ENCODE assay signal across 11 cellular contexts in genomic region chr10:101238732-101239105, GRCh38. TPM values are rescaled to one million over a fixed set of nuclear protein-coding genes. Genes with fewer than 3 reads are reported as not detected.
DNase-seq lines count a peak whose midpoint lies in the region; ATAC-seq, FAIRE-seq and TF ChIP-seq lines count a peak whose summit lies in the region.
"Had no signal": no experiment of that assay in that cellular context is flagged by ENCODE, and none has a peak within 500 bp of the region (broad histone marks: within the 10 kb centered on the region; RNA-seq: fewer than 3 reads in every experiment).

No MANE protein-coding gene starts in this region.

- no peak overlapping the region for H2AFZ ChIP-seq in H1 (ENCODE audit: low read length)

- peaks cover 12% of the 10 kb centered on the region; the same call in 1 of the 2 replicates for H3K23me2 ChIP-seq in H1 (ENCODE audit: low read depth, low read length)

- no peak overlapping the region for H3K14ac ChIP-seq in H1 (ENCODE audit: insufficient read length)

- 4% methylated on average over 24 of the region's 24 CpGs; no CpG with 5 or more reads in 1 of the 2 experiments for WGBS in H1 (ENCODE audit: extremely low coverage in 1 of 2, insufficient coverage in 1 of 2, insufficient read length in 1 of 2, insufficient replicate concordance in 2 of 2, low coverage in 1 of 2, low lambda C conversion rate in 2 of 2, missing lambda C conversion rate in 1 of 2), 2 experiments
- WGBS in adrenal gland, 4 donors, result 18 to 25% (median 22%) methylated on average over 24 of the region's 24 CpGs

- H3K23ac ChIP-seq in H1 (ENCODE audit: insufficient read length), result no peak overlapping the region

- intact Hi-C loops in mucosa of descending colon (cut with DNase I, micrococcal nuclease) (no loop called here), adrenal gland (cut with DNase I) (no loop called here)

- no peaks in the 10 kb centered on the region for H3K36me3 ChIP-seq in H1 (ENCODE audit: control insufficient read depth in 2 of 4, insufficient read depth in 4 of 4, low read length in 3 of 4)
- H3K36me3 ChIP-seq in mucosa of descending colon (ENCODE audit: low read depth), result no peaks in the 10 kb centered on the region
- no peaks in the 10 kb centered on the region for H3K36me3 ChIP-seq in adrenal gland (replicated peaks in 1 of 2)
- H3K36me3 ChIP-seq: HAP-1 had no signal

- peak; percentile 33 for TF ChIP-seq CTCF in D721Med (IDR thresholded peaks at IDR 0.05; ENCODE audit: insufficient read depth, missing control alignments)
- TF ChIP-seq CTCF in NB4 (IDR thresholded peaks at IDR 0.05; ENCODE audit: low read depth, low read length), result peak; percentile 88
- peak; percentile 80 to 94 (median 88) for TF ChIP-seq CTCF in H1 (IDR thresholded peaks at IDR 0.05; ENCODE audit: control extremely low read depth in 1 of 3, insufficient read depth in 1 of 3, low read depth in 1 of 3, low read length in 3 of 3)
- TF ChIP-seq CTCF in mucosa of descending colon (IDR thresholded peaks at IDR 0.05), result peak; percentile 64
- peak in 3 of 6 experiments; percentile 12 to 41 (median 27) for TF ChIP-seq CTCF in adrenal gland (IDR thresholded peaks at IDR 0.05)

- H4K5ac ChIP-seq in H1 (ENCODE audit: insufficient read length, low read depth, low read length), result no peak overlapping the region

- peak; percentile 25 to 57; a peak in 3 of 4 replicates for TF ChIP-seq RAD21 in H1 (IDR thresholded peaks at IDR 0.05 in 1 of 2, conservative IDR thresholded peaks at IDR 0.05 in 1 of 2; ENCODE audit: low read depth in 2 of 2, low read length in 2 of 2)

- H4K91ac ChIP-seq in H1 (replicated peaks; ENCODE audit: insufficient read length, low read length), result no peak overlapping the region

- no peak overlapping the region for H3K56ac ChIP-seq in H1 (replicated peaks; ENCODE audit: insufficient read length, low read depth, low read length)

- ATAC-seq in mucosa of descending colon (peak; percentile 73), HG03469 (IDR thresholded peaks at IDR 0.05; ENCODE audit: unreplicated experiment) (no peak), HG02870 (IDR thresholded peaks at IDR 0.05; ENCODE audit: unreplicated experiment) (no peak), HG03457 (IDR thresholded peaks at IDR 0.05; ENCODE audit: unreplicated experiment) (no peak)

- no peak overlapping the region for H3K4ac ChIP-seq in H1 (replicated peaks; ENCODE audit: insufficient read length, low read depth, low read length)

- no peak overlapping the region for H3K27ac ChIP-seq in H1 (ENCODE audit: low read depth, low read length)
- H3K27ac ChIP-seq in adrenal gland, result no peak overlapping the region

- H3K4me1 ChIP-seq in H1 (replicated peaks in 1 of 4; ENCODE audit: control insufficient read depth in 3 of 4, insufficient read depth in 4 of 4, low read length in 3 of 4) (peaks cover 0 to 14% (median 6%) of the 10 kb centered on the region in 4 experiments; a peak in 6 of 7 replicates), mucosa of descending colon (ENCODE audit: low read depth) (peaks cover 2% of the 10 kb centered on the region), adrenal gland (replicated peaks in 1 of 2) (no peaks in the 10 kb centered on the region)
- H3K4me1 ChIP-seq: HAP-1 had no signal

- no peak for FAIRE-seq in D721Med (lab: Jason Lieb, UNC)
- FAIRE-seq in H1 (lab: Jason Lieb, UNC), result no peak

- H2BK15ac ChIP-seq in H1 (ENCODE audit: low read length), result no peak overlapping the region

- H3K4me3 ChIP-seq in NB4 (ENCODE audit: low read depth, low read length) (no peak overlapping the region), H1 (ENCODE audit: extremely low read depth in 1 of 4, insufficient read depth in 2 of 4, low read depth in 3 of 4, low read length in 4 of 4) (no peak overlapping the region), mucosa of descending colon (no peak overlapping the region), adrenal gland (no peak overlapping the region)
- H3K4me3 ChIP-seq: HAP-1 had no signal

- TF ChIP-seq POLR2A in NB4 (IDR thresholded peaks at IDR 0.05; ENCODE audit: extremely low read depth, insufficient read length), result no peak
- no peak for TF ChIP-seq POLR2A in H1 (IDR thresholded peaks at IDR 0.05; ENCODE audit: control extremely low read depth in 1 of 2, low read depth in 2 of 2, low read length in 2 of 2)
- TF ChIP-seq POLR2A in adrenal gland (IDR thresholded peaks at IDR 0.05), result no peak

- DNase-seq in D721Med (ENCODE audit: insufficient read length, low spot score) (no peak), NB4 (ENCODE audit: low read depth) (peak; percentile 44), H1 (ENCODE audit: low read depth in 1 of 2, low spot score in 2 of 2) (no peak), mucosa of descending colon (no peak), adrenal gland (no peak)
- DNase-seq: stimulated activated CD4-positive, alpha-beta T cell treated with anti-CD3 and anti-CD28 coated beads, Interleukin-12 subunit alpha, Interleukin-12 subunit beta, amount 100 ng/mL, for 4 hours had no signal

- peaks cover 10 to 18% of the 10 kb centered on the region in 2 experiments for H4K20me1 ChIP-seq in H1 (replicated peaks in 1 of 2; ENCODE audit: control insufficient read depth in 1 of 2, insufficient read depth in 2 of 2, low read length in 2 of 2)

- H2AK5ac ChIP-seq in H1 (ENCODE audit: low read depth, low read length), result no peak overlapping the region

- POLR2A ChIA-PET in H1 (lab: Charles Lee; ENCODE audit: partially characterized antibody), result no interaction called here

- no peaks in the 10 kb centered on the region for H3K79me1 ChIP-seq in H1 (ENCODE audit: low read depth, low read length)

- TF ChIP-seq EP300 in H1 (IDR thresholded peaks at IDR 0.05; ENCODE audit: borderline replicate concordance in 1 of 2, low read depth in 2 of 2, low read length in 2 of 2), result no peak

- no peak overlapping the region for H2BK5ac ChIP-seq in H1 (ENCODE audit: low read depth, low read length)

- CTCF ChIA-PET in H1 (lab: Charles Lee; ENCODE audit: partially characterized antibody), result interaction anchor here (0.6 to 10.4 kb wide), 26 partner anchors 8 to 215 kb away, joined by 3 to 113 read pairs (median 5); partner anchors contain the start of genes KAZALD1 and LBX1

- no peak overlapping the region for H2BK120ac ChIP-seq in H1 (replicated peaks; ENCODE audit: low read depth, low read length)

- H3K79me2 ChIP-seq in H1 (ENCODE audit: control insufficient read depth in 1 of 2, insufficient read depth in 2 of 2, low read length in 2 of 2), result no peaks in the 10 kb centered on the region

- H2BK12ac ChIP-seq in H1 (ENCODE audit: low read depth, low read length), result no peak overlapping the region

- H3K9ac ChIP-seq in H1 (replicated peaks in 1 of 4; ENCODE audit: extremely low read depth in 1 of 4, low read depth in 3 of 4, low read length in 3 of 4), result no peak overlapping the region

- no peaks in the 10 kb centered on the region for H3K9me3 ChIP-seq in H1 (ENCODE audit: insufficient read depth in 2 of 2, low read depth in 1 of 2, low read length in 1 of 2)
- H3K9me3 ChIP-seq in mucosa of descending colon, result no peaks in the 10 kb centered on the region
- no peaks in the 10 kb centered on the region for H3K9me3 ChIP-seq in adrenal gland (replicated peaks in 1 of 3)
- H3K9me3 ChIP-seq: HAP-1 had no signal

- H4K8ac ChIP-seq in H1 (ENCODE audit: extremely low read depth, insufficient read depth, low read length), result no peak overlapping the region; the same call in 1 of the 2 replicates

- H3K18ac ChIP-seq in H1 (ENCODE audit: extremely low read depth, low read length), result peak overlapping the region; percentile 32; the same call in 1 of the 2 replicates

- H3K27me3 ChIP-seq in H1 (replicated peaks in 1 of 4; ENCODE audit: control insufficient read depth in 3 of 4, extremely low read depth in 1 of 4, insufficient read depth in 3 of 4, low read length in 3 of 4), result peaks cover 69 to 84% (median 77%) of the 10 kb centered on the region in 4 experiments
- peaks cover 67% of the 10 kb centered on the region for H3K27me3 ChIP-seq in adrenal gland

- H3K4me2 ChIP-seq in H1 (ENCODE audit: insufficient read depth in 1 of 2, low read depth in 2 of 2, low read length in 2 of 2), result peak overlapping the region in 1 of 2 experiments; percentile 26; a peak in 1 of 4 replicates

- H2BK20ac ChIP-seq in H1 (ENCODE audit: low read length), result no peak overlapping the region

TF ChIP-seq in H1, 55 proteins besides CTCF, POLR2A, EP300 and RAD21:
- peak; percentile 54 for TF ChIP-seq EZH2 (IDR thresholded peaks at IDR 0.05; ENCODE audit: low read depth, low read length, severe bottlenecking)
- TF ChIP-seq SUZ12 (IDR thresholded peaks at IDR 0.05; ENCODE audit: low read length), result peak; percentile 48
- 0 out of 2 replicates have a peak, but pooled peaks have one; percentile 17 for TF ChIP-seq E2F6 (IDR thresholded peaks at IDR 0.05)
- peak; percentile 38; the same call in 1 of the 2 replicates for TF ChIP-seq CREB1 (IDR thresholded peaks at IDR 0.05)
- no peak for TF ChIP-seq KDM1A (IDR thresholded peaks at IDR 0.05; ENCODE audit: borderline replicate concordance, low read length)
- peak; percentile 40 for TF ChIP-seq BACH1 (IDR thresholded peaks at IDR 0.05; ENCODE audit: low read length)
- peak; percentile 58; the same call in 1 of the 2 replicates for TF ChIP-seq GABPA (IDR thresholded peaks at IDR 0.05; ENCODE audit: borderline replicate concordance, insufficient read depth, low read length)
- TF ChIP-seq POLR2AphosphoS5 (IDR thresholded peaks at IDR 0.05; ENCODE audit: low read depth, low read length), result no peak

RNA-seq across cellular contexts. Expression of gene LBX1, which starts 9.5 kb away (rescaled TPM):
- total RNA-seq in H1 (2021; fragmentation: NEBNext Ultra II Directional; extraction: Animal tissue kit (Norgen Biotek cat#: 25700)), result not detected in 2 replicates
- polyA plus RNA-seq in H1 (2011; rRNA removed) (not detected in 2 replicates), adrenal gland (not detected)
- polyA plus RNA-seq in H1 (2011; cell fraction: cytosol; rRNA removed), result not detected
- not detected for polyA plus RNA-seq in H1 (2011; cell fraction: nucleus; rRNA removed)
- not detected in 4 replicates for polyA plus RNA-seq in H1 (2012, experiment 1 of 2)
- not detected for polyA plus RNA-seq in H1 (2012, experiment 2 of 2)
- polyA plus RNA-seq in H1 (2013, experiment 1 of 2), result not detected
- not detected for polyA plus RNA-seq in H1 (2013, experiment 2 of 2)
- not detected in 2 replicates for polyA minus RNA-seq in H1 (2011; rRNA and poly(A)+ RNA removed)
- polyA minus RNA-seq in H1 (2011; cell fraction: cytosol; rRNA and poly(A)+ RNA removed), result not detected
- not detected for polyA minus RNA-seq in H1 (2011; cell fraction: nucleus; rRNA and poly(A)+ RNA removed)
- total RNA-seq in mucosa of descending colon (not detected), adrenal gland (under 1 TPM in 1 of 8 donors, not detected in 7; 0.14 TPM)
- total RNA-seq: temporal lobe had no signal
